ENCODE assay signal across 19 cellular contexts in the genomic region with DNA sequence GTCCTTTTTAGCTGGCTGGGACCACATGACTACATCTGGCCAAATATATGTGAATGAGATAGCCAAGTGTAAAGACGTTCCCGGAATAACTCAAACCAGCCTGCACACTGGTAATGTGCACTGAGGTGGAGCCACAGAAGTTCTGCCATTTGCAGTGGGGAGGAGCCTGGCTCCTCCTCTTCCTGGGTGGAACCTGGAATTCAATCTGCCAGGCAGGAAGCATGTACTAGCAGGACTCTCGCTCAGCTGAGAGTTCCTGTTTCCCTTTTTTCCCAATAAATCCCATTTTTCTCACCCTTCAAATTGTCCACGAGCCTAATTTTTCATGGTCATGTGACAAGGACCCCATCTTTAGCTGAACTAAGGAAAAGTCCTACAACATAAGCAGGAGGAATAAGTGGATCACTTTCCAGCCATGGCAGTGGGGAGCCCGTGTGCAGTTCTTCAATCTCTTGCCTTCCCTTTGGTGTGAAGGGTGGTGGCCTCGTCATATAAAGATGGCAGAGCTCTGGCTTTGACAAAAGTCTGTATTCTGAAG.
DNase-seq lines count a peak whose midpoint lies in the region; ATAC-seq and TF ChIP-seq lines count a peak whose summit lies in the region.
"Had no signal": no experiment of that assay in that cellular context is flagged by ENCODE, and none has a peak within 500 bp of the region (broad histone marks: within the 10 kb centered on the region; RNA-seq: fewer than 3 reads in every experiment).

No MANE protein-coding gene starts in this region.

- peak overlapping the region in 9 of 10 donors; percentile 38 to 87 (median 74) for H3K27ac ChIP-seq in heart right ventricle
- H3K27ac ChIP-seq in WERI-Rb-1 = peak overlapping the region; percentile 46; the same call in 1 of the 2 replicates
- H3K27ac ChIP-seq: SK-N-MC had no signal

- no peaks in the 10 kb centered on the region for H3K36me3 ChIP-seq in heart right ventricle
- no peaks in the 10 kb centered on the region for H3K36me3 ChIP-seq in WERI-Rb-1

- H3K9me3 ChIP-seq in heart right ventricle (peaks cover 0 to 30% (median 16%) of the 10 kb centered on the region in 11 donors), WERI-Rb-1 (ENCODE audit: severe bottlenecking) (peaks cover 11% of the 10 kb centered on the region)

- H3K4me3 Mint-ChIP-seq in nephron progenitor cell (no peak overlapping the region), type B pancreatic cell (no peak overlapping the region)
- H3K4me3 Mint-ChIP-seq: CD8-positive, alpha-beta T cell had no signal

- no peak for TF ChIP-seq CTCF in heart right ventricle (IDR thresholded peaks at IDR 0.05)
- TF ChIP-seq CTCF in WERI-Rb-1 (IDR thresholded peaks at IDR 0.05; ENCODE audit: low read depth, low read length) = no peak
- no peak for TF ChIP-seq CTCF in nephron progenitor cell (IDR thresholded peaks at IDR 0.05)
- no peak for TF ChIP-seq CTCF in type B pancreatic cell (conservative IDR thresholded peaks at IDR 0.05)

- peak in 4 of 8 donors; percentile 42 to 87 (median 56) for ATAC-seq in heart right ventricle
- no peak for ATAC-seq in left cardiac atrium
- ATAC-seq: CD8-positive, alpha-beta T cell had no signal

- no peak for DNase-seq in heart right ventricle
- no peak for DNase-seq in left cardiac atrium
- peak; percentile 29 for DNase-seq in WERI-Rb-1
- no peak for DNase-seq in nephron progenitor cell
- DNase-seq in type B pancreatic cell (ENCODE audit: extremely low spot score, unreplicated experiment) = no peak
- no peak for DNase-seq in epidermal melanocyte (ENCODE audit: insufficient read length, low spot score)
- no peak for DNase-seq in NK-92 (lab: John Stamatoyannopoulos, UW; ENCODE audit: unreplicated experiment)
- DNase-seq in EL = no peak
- DNase-seq: AML-193; C1 segment of cervical spinal cord; CD8-positive, alpha-beta T cell; DMS153; GDM1; IMR-90; Karpas-422; NCI-H1694; NCI-H524 treated with DMSO at 0.1 percent for 48 hours; OCI-M1 had no signal

- peaks cover 0 to 27% (median 6%) of the 10 kb centered on the region in 9 donors for H3K4me1 ChIP-seq in heart right ventricle

- H3K27me3 ChIP-seq in heart right ventricle (no peaks in the 10 kb centered on the region), WERI-Rb-1 (ENCODE audit: insufficient read depth, low read depth, severe bottlenecking) (no peaks in the 10 kb centered on the region)

- H3K36me3 Mint-ChIP-seq in nephron progenitor cell (ENCODE audit: low read depth) = peaks cover 19% of the 10 kb centered on the region
- H3K36me3 Mint-ChIP-seq in type B pancreatic cell = no peaks in the 10 kb centered on the region

- H3K4me1 Mint-ChIP-seq in nephron progenitor cell = peaks cover 21% of the 10 kb centered on the region
- peaks cover 10% of the 10 kb centered on the region for H3K4me1 Mint-ChIP-seq in type B pancreatic cell (ENCODE audit: unreplicated experiment)

- peak overlapping the region; percentile 62 for H3K27ac Mint-ChIP-seq in nephron progenitor cell
- H3K27ac Mint-ChIP-seq in type B pancreatic cell = peak overlapping the region; percentile 19
- H3K27ac Mint-ChIP-seq: CD8-positive, alpha-beta T cell had no signal

- intact Hi-C loops in heart right ventricle (cut with DNase I) (loop anchor here in 1 of 10 donors (5.0 kb wide), 1 partner anchor 84 kb away; no protein-coding TSS in a partner anchor), left cardiac atrium (cut with DNase I) (no loop called here)

- peaks cover 54% of the 10 kb centered on the region for H3K9me3 Mint-ChIP-seq in nephron progenitor cell
- H3K9me3 Mint-ChIP-seq in type B pancreatic cell = peaks cover 11% of the 10 kb centered on the region

- H3K27me3 Mint-ChIP-seq in nephron progenitor cell (ENCODE audit: low read depth, poor library complexity) (peaks cover 10% of the 10 kb centered on the region), type B pancreatic cell (no peaks in the 10 kb centered on the region)

- H3K4me3 ChIP-seq in heart right ventricle = no peak overlapping the region
- no peak overlapping the region for H3K4me3 ChIP-seq in WERI-Rb-1 (ENCODE audit: low read depth, low read length)
- H3K4me3 ChIP-seq: SK-N-MC had no signal

- WGBS in heart right ventricle, 2 donors = 64 to 74% methylated on average over 6 of the region's 6 CpGs
